In genomic region chr1:24744911-24745710, GRCh38 we compare ENCODE assay signal across 8 cellular contexts. TPM values are rescaled to one million over a fixed set of nuclear protein-coding genes. Genes with fewer than 3 reads are reported as not detected.
DNase-seq lines count a peak whose midpoint lies in the region; ATAC-seq and TF ChIP-seq lines count a peak whose summit lies in the region.

Gene CLIC4, plus strand, starts transcription at chr1:24745447. Its CDS starts 107 bp downstream, at chr1:24745554.

- DNase-seq in DMS 273 treated with DMSO at 0.1 percent for 48 hours (lab: John Stamatoyannopoulos, UW) (peak; percentile 97), PC-9 (peak; percentile 89 to 100), erythroblast (lab: John Stamatoyannopoulos, UW) (peak; percentile 99 to 100)
- peak; percentile 99 for DNase-seq in activated T-cell treated with anti-CD3 and anti-CD28 coated beads, Interleukin-2, amount 50 U/mL, for 1 hour
- peak; percentile 96 to 99 for DNase-seq in stimulated activated CD8-positive, alpha-beta memory T cell treated with anti-CD3 and anti-CD28 coated beads, Interleukin-7, amount 100 ng/mL, for 1 hour (ENCODE audit: low read depth in 2 of 2)

- TF ChIP-seq POLR2A in erythroblast (IDR thresholded peaks at IDR 0.05; ENCODE audit: low read length) = peak; percentile 81

- H3K4me1 ChIP-seq in PC-9 (replicated peaks; ENCODE audit: insufficient read depth) (peaks cover 31% of the 10 kb centered on the region), mucosa of stomach (ENCODE audit: control insufficient read depth, insufficient read depth, low read length) (peaks cover 30% of the 10 kb centered on the region)

- H3F3A ChIP-seq in PC-9 (ENCODE audit: insufficient read depth, low read depth) = peaks cover 3% of the 10 kb centered on the region; the same call in 1 of the 2 replicates

- H3K79me2 ChIP-seq in PC-9 (ENCODE audit: low read depth) = peaks cover 38% of the 10 kb centered on the region

- H3K27ac ChIP-seq in PC-9 = peak within 1 kb of the TSS; percentile 60

- intact Hi-C loops in PC-9 (cut with micrococcal nuclease; ENCODE audit: unreplicated experiment) = loop anchor here (1.0 to 5.0 kb wide), 5 partner anchors 21 to 82 kb away; no protein-coding TSS in a partner anchor

- no peak for TF ChIP-seq CTCF in PC-9 (conservative IDR thresholded peaks at IDR 0.05)

- H2AFZ ChIP-seq in PC-9 = peak within 1 kb of the TSS; percentile 71

- peak within 1 kb of the TSS; percentile 70 for H3K9ac ChIP-seq in mucosa of stomach (ENCODE audit: low read length)

- no TSS peak for BruUV-seq in PC-9 (replicated peaks; lab: Mats Ljungman, UMichigan)

- peak within 1 kb of the TSS; percentile 69 for H3K4me3 ChIP-seq in PC-9
- H3K4me3 ChIP-seq in mucosa of stomach (ENCODE audit: low read length) = peak within 1 kb of the TSS; percentile 34

- no peaks in the 10 kb centered on the region for H3K36me3 ChIP-seq in PC-9 (ENCODE audit: low read depth)
- H3K36me3 ChIP-seq in mucosa of stomach (ENCODE audit: control insufficient read depth, insufficient read depth, low read length) = no peaks in the 10 kb centered on the region

- CTCF ChIA-PET in PC-9 (lab: Charles Lee) = interaction anchor here (0.6 to 1.2 kb wide), 8 partner anchors 19 to 90 kb away, joined by 3 to 9 read pairs (median 4); no protein-coding TSS in a partner anchor

- H3K9me3 Mint-ChIP-seq in IgD-negative memory B cell = no peaks in the 10 kb centered on the region

- no peaks in the 10 kb centered on the region for H3K9me3 ChIP-seq in PC-9 (ENCODE audit: insufficient read depth, low read depth)
- H3K9me3 ChIP-seq in mucosa of stomach (ENCODE audit: control insufficient read depth, low read length) = no peaks in the 10 kb centered on the region

- H3K4me1 Mint-ChIP-seq in IgD-negative memory B cell = peaks cover 40 to 53% (median 50%) of the 10 kb centered on the region in 3 donors

- H3K9me2 ChIP-seq in PC-9 (ENCODE audit: insufficient read depth) = no peaks in the 10 kb centered on the region

- POLR2A ChIA-PET in PC-9 (lab: Charles Lee; ENCODE audit: unreplicated experiment) = interaction anchor here (0.5 to 2.4 kb wide), 12 partner anchors 11 to 1042 kb away, joined by 3 to 23 read pairs (median 6); no protein-coding TSS in a partner anchor

- H3K27ac Mint-ChIP-seq in IgD-negative memory B cell = peak within 1 kb of the TSS; percentile 97 to 99 (median 98)

- peaks cover 15% of the 10 kb centered on the region for H4K20me1 ChIP-seq in PC-9 (ENCODE audit: insufficient read depth)

- peaks cover 1% of the 10 kb centered on the region for H3K36me3 Mint-ChIP-seq in IgD-negative memory B cell

- ATAC-seq in GM21528 (IDR thresholded peaks at IDR 0.05; ENCODE audit: low FRiP score, unreplicated experiment) = peak; percentile 65

- H3K4me3 Mint-ChIP-seq in IgD-negative memory B cell = peak within 1 kb of the TSS; percentile 91 to 98 (median 94)

- H3K27me3 ChIP-seq in PC-9 (ENCODE audit: insufficient read depth, low read depth) (no peaks in the 10 kb centered on the region), mucosa of stomach (ENCODE audit: control insufficient read depth, insufficient read depth, low read length) (no peaks in the 10 kb centered on the region)

- H3K4me2 ChIP-seq in PC-9 = peak within 1 kb of the TSS; percentile 75

- H3K27me3 Mint-ChIP-seq in IgD-negative memory B cell = no peaks in the 10 kb centered on the region

RNA-seq across cellular contexts. Expression of gene CLIC4, which starts in this region (rescaled TPM):
- 49.6 TPM for polyA plus RNA-seq in IgD-negative memory B cell
- 94.6 and 123 TPM in 2 replicates for total RNA-seq in PC-9 (2021)

Comparison
In these comparisons a context has a peak if more than half of its experiments do, and no peak if none do; other contexts are left out.
1. Peak in every context shown above with its lines: DNase-seq, ATAC-seq, H3K4me3 ChIP-seq and H3K27ac ChIP-seq.